9 cellular contexts compared by ENCODE assay signal in the genomic region with DNA sequence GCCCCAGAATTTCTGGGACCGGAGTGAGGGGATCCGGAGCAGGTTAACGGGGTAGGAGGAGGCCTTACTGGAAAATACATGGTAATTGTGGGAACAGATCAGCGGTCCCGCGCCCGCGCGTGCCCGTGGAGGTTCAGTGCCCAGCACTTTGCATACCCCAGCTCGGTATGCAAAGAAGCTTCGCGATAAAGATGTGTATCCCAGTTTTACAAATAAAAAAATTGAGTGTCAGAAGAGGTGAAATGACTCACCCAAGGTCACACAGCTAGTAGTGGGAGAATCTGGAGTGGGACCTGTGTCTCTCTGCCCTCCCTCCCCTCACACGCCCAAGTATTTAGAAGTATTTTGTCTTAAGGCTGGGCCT. TPM values are rescaled to one million over a fixed set of nuclear protein-coding genes. Genes with fewer than 3 reads are reported as not detected.
DNase-seq lines count a peak whose midpoint lies in the region; TF ChIP-seq lines count a peak whose summit lies in the region.
"Had no signal": no experiment of that assay in that cellular context is flagged by ENCODE, and none has a peak within 500 bp of the region (broad histone marks: within the 10 kb centered on the region; RNA-seq: fewer than 3 reads in every experiment).

No MANE protein-coding gene starts in this region.

- H3K36me3 Mint-ChIP-seq in activated naive CD4-positive, alpha-beta T cell treated with anti-CD3 and anti-CD28 coated beads for 36 hours (ENCODE audit: low read depth): no peaks in the 10 kb centered on the region

- DNase-seq in MM.1S (no peak), esophagus squamous epithelium (lab: John Stamatoyannopoulos, UW) (no peak), NCI-H1417 treated with DMSO at 0.1 percent for 48 hours (lab: John Stamatoyannopoulos, UW) (no peak)
- no peak for DNase-seq in central memory CD4-positive, alpha-beta T cell
- DNase-seq in activated naive CD4-positive, alpha-beta T cell treated with anti-CD3 and anti-CD28 coated beads for 36 hours: no peak
- no peak for DNase-seq in stimulated activated CD4-positive, alpha-beta T cell treated with anti-CD3 and anti-CD28 coated beads, Interleukin-2, amount 100 ng/mL, for 48 hours
- DNase-seq: activated B cell treated with CpG ODN at 0.5 μM for 24 hours had no signal

- CTCF ChIA-PET in activated naive CD4-positive, alpha-beta T cell treated with anti-CD3 and anti-CD28 coated beads for 36 hours (lab: Charles Lee): interaction anchor here (0.6 to 1.1 kb wide), 3 partner anchors 55 to 426 kb away, joined by 3 to 5 read pairs (median 3); no protein-coding TSS in a partner anchor

- no peak overlapping the region for H3K9ac ChIP-seq in MM.1S (ENCODE audit: low read length)
- H3K9ac ChIP-seq in parathyroid adenoma: no peak overlapping the region

- H3K9me3 ChIP-seq in MM.1S (replicated peaks; ENCODE audit: insufficient read depth, low read length) (no peaks in the 10 kb centered on the region), esophagus squamous epithelium (no peaks in the 10 kb centered on the region), parathyroid adenoma (ENCODE audit: control insufficient read depth, low read length) (no peaks in the 10 kb centered on the region)

- TF ChIP-seq POLR2A in esophagus squamous epithelium (IDR thresholded peaks at IDR 0.05): no peak

- H3K27ac ChIP-seq in C4-2B (peak overlapping the region; percentile 72; the same call in 1 of the 2 replicates), MM.1S (ENCODE audit: low read length) (no peak overlapping the region), esophagus squamous epithelium (peak overlapping the region; percentile 86 to 95 (median 94)), parathyroid adenoma (peak overlapping the region; percentile 45)

- no peaks in the 10 kb centered on the region for H3K9me2 ChIP-seq in MM.1S (replicated peaks; ENCODE audit: insufficient read depth, low read length)

- H3K36me3 ChIP-seq in MM.1S (replicated peaks; ENCODE audit: insufficient read depth, low read length): no peaks in the 10 kb centered on the region
- H3K36me3 ChIP-seq in esophagus squamous epithelium: peaks cover 0 to 21% (median 4%) of the 10 kb centered on the region in 3 donors
- H3K36me3 ChIP-seq in parathyroid adenoma (ENCODE audit: control insufficient read depth, insufficient read depth, low read length): no peaks in the 10 kb centered on the region

- H3F3A ChIP-seq in MM.1S (ENCODE audit: insufficient read depth, low read length): peaks cover 5% of the 10 kb centered on the region; the same call in 1 of the 2 replicates

- TF ChIP-seq CTCF in C4-2B (conservative IDR thresholded peaks at IDR 0.05) (no peak), MM.1S (IDR thresholded peaks at IDR 0.05; ENCODE audit: low read length) (no peak), esophagus squamous epithelium (IDR thresholded peaks at IDR 0.05) (no peak), parathyroid adenoma (IDR thresholded peaks at IDR 0.05) (no peak)

- H3K4me2 ChIP-seq in MM.1S (ENCODE audit: low read depth, low read length): peak overlapping the region; percentile 88; the same call in 1 of the 2 replicates
- H3K4me2 ChIP-seq in parathyroid adenoma (ENCODE audit: low read length): no peak overlapping the region

- H3K27me3 ChIP-seq in MM.1S (replicated peaks; ENCODE audit: insufficient read depth, low read length) (no peaks in the 10 kb centered on the region; the same call in 1 of the 2 replicates), esophagus squamous epithelium (peaks cover 0 to 13% (median 0%) of the 10 kb centered on the region in 4 donors), parathyroid adenoma (ENCODE audit: control insufficient read depth, insufficient read depth, low read length) (no peaks in the 10 kb centered on the region)

- H2AFZ ChIP-seq in MM.1S (ENCODE audit: low read length) (no peak overlapping the region), parathyroid adenoma (no peak overlapping the region)

- no peak overlapping the region for H3K4me3 ChIP-seq in MM.1S (ENCODE audit: low read length)
- peak overlapping the region; percentile 87 to 95 (median 92) for H3K4me3 ChIP-seq in esophagus squamous epithelium
- H3K4me3 ChIP-seq in parathyroid adenoma (ENCODE audit: low read depth, low read length): peak overlapping the region; percentile 56

- H3K27ac Mint-ChIP-seq in activated naive CD4-positive, alpha-beta T cell treated with anti-CD3 and anti-CD28 coated beads for 36 hours: no peak overlapping the region
- H3K27ac Mint-ChIP-seq: activated B cell treated with CpG ODN at 0.5 μM for 24 hours had no signal

- peaks cover 25% of the 10 kb centered on the region for H3K4me1 ChIP-seq in MM.1S (ENCODE audit: low read length)
- peaks cover 6 to 83% (median 42%) of the 10 kb centered on the region in 3 donors for H3K4me1 ChIP-seq in esophagus squamous epithelium
- peaks cover 11% of the 10 kb centered on the region for H3K4me1 ChIP-seq in parathyroid adenoma

- peaks cover 3% of the 10 kb centered on the region for H3K4me1 Mint-ChIP-seq in activated naive CD4-positive, alpha-beta T cell treated with anti-CD3 and anti-CD28 coated beads for 36 hours (ENCODE audit: low read depth)

- no peaks in the 10 kb centered on the region for H3K79me2 ChIP-seq in MM.1S (ENCODE audit: low read length)
- no peaks in the 10 kb centered on the region for H3K79me2 ChIP-seq in parathyroid adenoma

- H3K4me3 Mint-ChIP-seq in activated naive CD4-positive, alpha-beta T cell treated with anti-CD3 and anti-CD28 coated beads for 36 hours: no peak overlapping the region
- H3K4me3 Mint-ChIP-seq: activated B cell treated with CpG ODN at 0.5 μM for 24 hours had no signal

- H4K20me1 ChIP-seq in MM.1S (ENCODE audit: insufficient read depth, low read length): no peaks in the 10 kb centered on the region

- peaks cover 37% of the 10 kb centered on the region for H3K27me3 Mint-ChIP-seq in activated naive CD4-positive, alpha-beta T cell treated with anti-CD3 and anti-CD28 coated beads for 36 hours (ENCODE audit: low read depth)

- intact Hi-C loops in esophagus squamous epithelium (cut with DNase I): no loop called here
- intact Hi-C loops in activated naive CD4-positive, alpha-beta T cell treated with anti-CD3 and anti-CD28 coated beads for 36 hours (cut with micrococcal nuclease): no loop called here

- 18 to 23% methylated on average over 4 to 11 of the region's 14 CpGs for WGBS in esophagus squamous epithelium, 2 donors

- H3K9me3 Mint-ChIP-seq in activated naive CD4-positive, alpha-beta T cell treated with anti-CD3 and anti-CD28 coated beads for 36 hours: no peaks in the 10 kb centered on the region
- H3K9me3 Mint-ChIP-seq: activated B cell treated with CpG ODN at 0.5 μM for 24 hours had no signal

RNA-seq across cellular contexts. Expression of a gene that starts 1.0 kb away (rescaled TPM):
- total RNA-seq in esophagus squamous epithelium: 10 to 100 TPM; 11.9 to 18.8 (median 15.6) TPM
- under 1 TPM; 0.57 to 0.64 TPM for total RNA-seq in activated naive CD4-positive, alpha-beta T cell treated with anti-CD3 and anti-CD28 coated beads for 36 hours

Comparison
In these comparisons a context has a peak if more than half of its experiments do, and no peak if none do; other contexts are left out.
1. RNA of a gene that starts 1.0 kb away (total RNA-seq): 11.9 to 18.8 TPM in esophagus squamous epithelium; 0.57 to 0.64 TPM in activated naive CD4-positive, alpha-beta T cell treated with anti-CD3 and anti-CD28 coated beads for 36 hours; every median in the first group is over 4 times any median in the second.